Comparison of ENCODE assay signal across 15 cellular contexts in the genomic region with DNA sequence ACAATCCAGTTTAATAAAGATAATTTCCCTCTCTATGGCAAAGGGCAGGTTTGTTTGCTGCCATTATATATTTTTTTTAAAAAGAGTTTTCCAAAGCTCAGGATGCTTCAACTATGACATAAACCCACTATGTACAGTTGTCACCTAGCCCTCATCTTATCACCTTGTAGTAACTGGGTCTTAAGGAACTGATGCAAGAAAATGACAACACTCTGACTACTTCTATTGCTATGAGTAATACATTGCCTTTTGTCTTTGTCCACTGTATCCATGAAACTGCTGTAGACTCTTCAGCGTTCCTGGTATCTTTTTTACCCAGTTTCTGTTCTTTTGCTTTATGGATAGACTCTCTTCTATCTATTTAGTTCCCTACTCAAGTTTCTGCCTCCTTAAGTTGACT.
"Had no signal": no experiment of that assay in that cellular context is flagged by ENCODE, and none has a peak within 500 bp of the region (broad histone marks: within the 10 kb centered on the region; RNA-seq: fewer than 3 reads in every experiment).

No MANE protein-coding gene starts in this region.

- H3K4me3 ChIP-seq: coronary artery, left ventricle myocardium inferior, ovary, uterus had no signal

- H3K9me3 ChIP-seq: left ventricle myocardium inferior, ovary, uterus had no signal

- H3K27ac ChIP-seq: coronary artery, foreskin keratinocyte, left ventricle myocardium inferior, ovary, uterus had no signal

- H3K27me3 ChIP-seq: foreskin keratinocyte, ovary, uterus had no signal

- H3K4me1 ChIP-seq: foreskin keratinocyte, left ventricle myocardium inferior, uterus had no signal

- DNase-seq: activated CD4-positive, alpha-beta T cell treated with anti-CD3 and anti-CD28 coated beads for 48 hours; activated CD8-positive, alpha-beta memory T cell treated with anti-CD3 and anti-CD28 coated beads for 24 hours; activated naive CD4-positive, alpha-beta T cell treated with Interleukin-2 at 50 U/mL for 16 hours; central memory CD4-positive, alpha-beta T cell; effector memory CD4-positive, alpha-beta T cell; erythroblast; head of caudate nucleus; left ventricle myocardium inferior; mesendoderm; ovary; T1000; uterus had no signal

- ATAC-seq: foreskin keratinocyte had no signal

- H3K36me3 ChIP-seq: left ventricle myocardium inferior, ovary, uterus had no signal

- H3K4me3 Mint-ChIP-seq: neural crest cell had no signal
